ENCODE assay signal across 24 cellular contexts in genomic region chr6:42851599-42851998, GRCh38.
"Had no signal": no experiment of that assay in that cellular context is flagged by ENCODE, and none has a peak within 500 bp of the region (broad histone marks: within the 10 kb centered on the region; RNA-seq: fewer than 3 reads in every experiment).

No MANE protein-coding gene starts in this region.

- H3K4me1 ChIP-seq: colonic mucosa, esophagus squamous epithelium, gastrocnemius medialis, heart right ventricle, left lung, lower lobe of right lung had no signal

- H3K4me1 Mint-ChIP-seq: endodermal cell, mesothelial cell of epicardium had no signal

- H3K4me3 Mint-ChIP-seq: dendritic cell treated with granulocyte-macrophage colony-stimulating factor and Interleukin-4, amounts not matched to agents 40 ng/mL and 50 ng/mL, for 4 days; effector memory CD8-positive, alpha-beta T cell; endodermal cell; mesothelial cell of epicardium had no signal

- ATAC-seq: effector memory CD8-positive, alpha-beta T cell; esophagus mucosa; heart right ventricle; left cardiac atrium; left lung; left ventricle myocardium superior; lower lobe of right lung; mucosa of descending colon had no signal

- DNase-seq: colonic mucosa; cortex of kidney; effector CD8-positive, alpha-beta T cell; effector memory CD8-positive, alpha-beta T cell; endodermal cell; erythroblast; esophagus squamous epithelium; foreskin fibroblast; foreskin melanocyte; gastrocnemius medialis; glutamatergic neuron; head of caudate nucleus; heart right ventricle; hippocampal formation; left cardiac atrium; left lung; left ventricle myocardium superior; lower lobe of right lung; mesenchymal stem cell; mucosa of descending colon had no signal

- H3K27me3 Mint-ChIP-seq: dendritic cell treated with granulocyte-macrophage colony-stimulating factor and Interleukin-4, amounts not matched to agents 40 ng/mL and 50 ng/mL, for 4 days; effector memory CD8-positive, alpha-beta T cell had no signal

- H3K4me3 ChIP-seq: colonic mucosa, esophagus squamous epithelium, gastrocnemius medialis, heart right ventricle, left lung, lower lobe of right lung, mucosa of descending colon had no signal

- H3K9me3 Mint-ChIP-seq: dendritic cell treated with granulocyte-macrophage colony-stimulating factor and Interleukin-4, amounts not matched to agents 40 ng/mL and 50 ng/mL, for 4 days; effector memory CD8-positive, alpha-beta T cell; endodermal cell; mesothelial cell of epicardium had no signal

- H3K27me3 ChIP-seq: colonic mucosa, esophagus squamous epithelium, gastrocnemius medialis, heart right ventricle, left lung had no signal

- H3K27ac Mint-ChIP-seq: dendritic cell treated with granulocyte-macrophage colony-stimulating factor and Interleukin-4, amounts not matched to agents 40 ng/mL and 50 ng/mL, for 4 days; endodermal cell; mesothelial cell of epicardium had no signal

- H3K27ac ChIP-seq: colonic mucosa, epithelial cell of prostate, esophagus squamous epithelium, heart right ventricle, left lung, lower lobe of right lung had no signal

- H3K9me3 ChIP-seq: colonic mucosa, esophagus squamous epithelium, gastrocnemius medialis, heart right ventricle, left lung, lower lobe of right lung, mucosa of descending colon had no signal
